1 cellular context compared by ENCODE assay signal in the genomic region with DNA sequence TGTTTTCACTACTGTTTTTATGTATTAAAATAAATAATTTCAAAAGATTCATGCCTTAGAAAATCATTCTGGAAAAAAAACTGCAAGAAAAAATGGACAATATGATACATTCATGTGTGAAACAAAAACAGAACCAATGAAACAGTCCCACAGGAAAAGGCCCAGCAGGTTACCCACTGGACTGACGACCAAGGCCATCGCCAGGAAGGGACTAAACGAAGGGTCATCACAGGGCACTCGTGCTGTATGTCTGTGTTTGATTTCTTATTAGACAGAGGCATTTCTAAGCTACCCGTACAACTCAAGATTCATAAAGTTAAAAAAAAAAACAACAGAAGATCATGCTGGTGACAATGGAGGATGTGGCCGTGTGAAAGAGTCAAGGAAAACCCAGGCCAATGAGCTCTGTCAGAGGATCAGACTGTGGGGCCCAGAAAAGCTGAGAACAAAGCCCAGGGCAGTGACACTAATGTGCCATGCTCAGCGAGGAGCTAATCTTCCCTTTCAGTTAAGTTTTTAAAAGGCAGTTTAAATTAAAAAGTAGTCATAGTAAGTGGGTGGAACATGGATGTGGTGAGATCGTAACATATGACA.
TF ChIP-seq lines count a peak whose summit lies in the region.

No MANE protein-coding gene starts in this region.

TF ChIP-seq in SK-N-SH, 30 proteins besides CTCF, POLR2A, EP300 and RAD21:
- TF ChIP-seq TCF12 (IDR thresholded peaks at IDR 0.05) = no peak
- no peak for TF ChIP-seq REST (IDR thresholded peaks at IDR 0.05; ENCODE audit: low read depth, low read length)
- TF ChIP-seq POLR2AphosphoS5 (IDR thresholded peaks at IDR 0.05; ENCODE audit: low read depth, low read length) = no peak
